Comparison of ENCODE assay signal across 14 cellular contexts in the genomic region with DNA sequence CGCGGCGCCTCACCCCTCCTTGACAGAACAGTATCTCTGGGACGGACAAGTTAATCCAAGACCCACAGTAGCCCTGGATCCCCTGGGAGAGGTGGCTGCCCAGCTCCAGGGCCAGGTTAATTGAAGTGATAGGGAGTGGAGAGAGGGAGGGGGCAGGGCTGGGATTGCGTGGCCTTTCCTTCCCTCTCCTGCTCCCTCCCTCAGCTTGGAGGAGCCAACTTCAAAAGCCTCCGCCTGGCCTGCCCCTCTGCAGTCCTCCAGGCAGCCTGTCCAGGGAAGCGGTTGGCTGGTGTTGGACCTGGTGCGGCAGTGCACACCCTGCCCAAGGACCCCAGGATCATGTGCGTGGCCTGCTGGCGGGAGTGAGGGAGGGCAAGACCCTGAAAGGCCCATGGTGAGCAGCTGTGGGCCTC. TPM values are rescaled to one million over a fixed set of nuclear protein-coding genes. Genes with fewer than 3 reads are reported as not detected.
DNase-seq lines count a peak whose midpoint lies in the region; ATAC-seq and TF ChIP-seq lines count a peak whose summit lies in the region.
"Had no signal": no experiment of that assay in that cellular context is flagged by ENCODE, and none has a peak within 500 bp of the region (broad histone marks: within the 10 kb centered on the region; RNA-seq: fewer than 3 reads in every experiment).

C20orf204 (plus strand) TSS at position 250 of the 413 bp plus-strand sequence; CDS start at position 392, 142 bp downstream.

- TF ChIP-seq POLR2A in sigmoid colon (IDR thresholded peaks at IDR 0.05): no peak

- no peak within 1 kb of the TSS for H3K27ac ChIP-seq in CD4-positive, alpha-beta T cell (ENCODE audit: low read depth, low read length)
- no peak within 1 kb of the TSS for H3K27ac ChIP-seq in sigmoid colon
- H3K27ac ChIP-seq: adrenal gland, lower lobe of right lung, tibial artery had no signal

- H3K4me3 ChIP-seq in GM12865 (ENCODE audit: low read depth, low read length): peak within 1 kb of the TSS; percentile 70
- H3K4me3 ChIP-seq in sigmoid colon: no peak within 1 kb of the TSS
- H3K4me3 ChIP-seq: adrenal gland, lower lobe of right lung, tibial artery had no signal

- no peaks in the 10 kb centered on the region for H3K27me3 Mint-ChIP-seq in CD4-positive, alpha-beta T cell
- H3K27me3 Mint-ChIP-seq in WTC11 (ENCODE audit: low read depth) (peaks cover 21% of the 10 kb centered on the region), endothelial cell (ENCODE audit: unreplicated experiment) (peaks cover 20% of the 10 kb centered on the region)

- WGBS in sigmoid colon, 2 donors: 86 to 90% methylated on average over 10 of the region's 10 CpGs

- no peak for TF ChIP-seq EP300 in sigmoid colon (IDR thresholded peaks at IDR 0.05)

- POLR2A ChIA-PET in CD4-positive, alpha-beta T cell (lab: Charles Lee): no interaction called here
- POLR2A ChIA-PET in WTC11 (lab: Charles Lee): no interaction called here

- DNase-seq in CD4-positive, alpha-beta T cell: no peak
- DNase-seq in GM12865 (ENCODE audit: low read depth) (no peak), WTC11 (ENCODE audit: low spot score) (no peak), endothelial cell (ENCODE audit: low spot score) (no peak), sigmoid colon (no peak), GOT3 (lab: John Stamatoyannopoulos, UW) (no peak), NCI-H524 treated with DMSO at 0.1 percent for 48 hours (lab: John Stamatoyannopoulos, UW) (no peak)
- DNase-seq: activated CD4-positive, alpha-beta T cell treated with anti-CD3 and anti-CD28 coated beads for 1 hour; adrenal gland; lower lobe of right lung; NCI-H1694; NCI-H526; tibial artery had no signal

- H3K36me3 ChIP-seq in sigmoid colon: peaks cover 1 to 42% (median 13%) of the 10 kb centered on the region in 4 donors

- no peak for ATAC-seq in CD4-positive, alpha-beta T cell (ENCODE audit: poor library complexity)
- ATAC-seq in WTC11 (no peak), HG03135 (IDR thresholded peaks at IDR 0.05; ENCODE audit: unreplicated experiment) (no peak)
- ATAC-seq: lower lobe of right lung had no signal

- H3K4me1 ChIP-seq in sigmoid colon: peaks cover 0 to 34% (median 30%) of the 10 kb centered on the region in 4 donors

- CTCF ChIA-PET in CD4-positive, alpha-beta T cell (lab: Charles Lee): no interaction called here
- CTCF ChIA-PET in WTC11 (lab: Charles Lee): interaction anchor here (0.7 to 6.1 kb wide), 5 partner anchors 11 to 84 kb away, joined by 3 to 51 read pairs (median 6); partner anchors contain the start of genes LKAAEAR1, PRPF6 and SAMD10

- H3K27ac Mint-ChIP-seq in CD4-positive, alpha-beta T cell: peak within 1 kb of the TSS; percentile 72
- H3K27ac Mint-ChIP-seq in WTC11 (peak within 1 kb of the TSS; percentile 91; the same call in 1 of the 2 replicates), endothelial cell (ENCODE audit: unreplicated experiment) (peak within 1 kb of the TSS; percentile 52)

- no peak for TF ChIP-seq CTCF in CD4-positive, alpha-beta T cell (IDR thresholded peaks at IDR 0.05)
- no peak for TF ChIP-seq CTCF in GM12865 (IDR thresholded peaks at IDR 0.05; ENCODE audit: insufficient read depth, low read depth, low read length, missing control alignments)
- TF ChIP-seq CTCF in WTC11 (IDR thresholded peaks at IDR 0.05): no peak
- TF ChIP-seq CTCF in endothelial cell (IDR thresholded peaks at IDR 0.05; ENCODE audit: unreplicated experiment): no peak
- TF ChIP-seq CTCF in sigmoid colon (IDR thresholded peaks at IDR 0.05): no peak

- peaks cover 25% of the 10 kb centered on the region for H3K36me3 Mint-ChIP-seq in CD4-positive, alpha-beta T cell (ENCODE audit: low read depth)
- H3K36me3 Mint-ChIP-seq in WTC11 (peaks cover 9% of the 10 kb centered on the region; the same call in 1 of the 2 replicates), endothelial cell (ENCODE audit: low read depth, unreplicated experiment) (peaks cover 4% of the 10 kb centered on the region)

- peak within 1 kb of the TSS; percentile 45 for H3K4me3 Mint-ChIP-seq in CD4-positive, alpha-beta T cell
- H3K4me3 Mint-ChIP-seq in WTC11 (no peak within 1 kb of the TSS), endothelial cell (ENCODE audit: unreplicated experiment) (no peak within 1 kb of the TSS)

- H3K9me3 ChIP-seq in CD4-positive, alpha-beta T cell (ENCODE audit: control insufficient read depth, low read length): no peaks in the 10 kb centered on the region
- H3K9me3 ChIP-seq in sigmoid colon: no peaks in the 10 kb centered on the region
- H3K9me3 ChIP-seq: adrenal gland, lower lobe of right lung, tibial artery had no signal

- no peaks in the 10 kb centered on the region for H3K27me3 ChIP-seq in CD4-positive, alpha-beta T cell (ENCODE audit: control insufficient read depth, insufficient read depth, low read length)
- peaks cover 28 to 46% (median 45%) of the 10 kb centered on the region in 3 donors for H3K27me3 ChIP-seq in sigmoid colon

- no peaks in the 10 kb centered on the region for H3K9me3 Mint-ChIP-seq in CD4-positive, alpha-beta T cell
- H3K9me3 Mint-ChIP-seq in WTC11 (no peaks in the 10 kb centered on the region), endothelial cell (ENCODE audit: unreplicated experiment) (no peaks in the 10 kb centered on the region)

- intact Hi-C loops in CD4-positive, alpha-beta T cell (cut with DNase I, micrococcal nuclease): loop anchor here in 1 of 2 experiments (10.0 kb wide), 1 partner anchor 51 kb away; the partner anchor contains the start of gene PRPF6
- intact Hi-C loops in sigmoid colon (cut with DNase I): no loop called here

- peaks cover 30% of the 10 kb centered on the region for H3K4me1 Mint-ChIP-seq in CD4-positive, alpha-beta T cell (ENCODE audit: low read depth)
- H3K4me1 Mint-ChIP-seq in WTC11: peaks cover 28% of the 10 kb centered on the region
- peaks cover 28% of the 10 kb centered on the region for H3K4me1 Mint-ChIP-seq in endothelial cell (ENCODE audit: unreplicated experiment)

TF ChIP-seq in WTC11, 78 proteins besides CTCF, POLR2A, EP300 and RAD21:
- no peak for TF ChIP-seq ZNF396 (CRISPR knock-in tag; IDR thresholded peaks at IDR 0.05; ENCODE audit: borderline replicate concordance)
- TF ChIP-seq, protein P1, sequence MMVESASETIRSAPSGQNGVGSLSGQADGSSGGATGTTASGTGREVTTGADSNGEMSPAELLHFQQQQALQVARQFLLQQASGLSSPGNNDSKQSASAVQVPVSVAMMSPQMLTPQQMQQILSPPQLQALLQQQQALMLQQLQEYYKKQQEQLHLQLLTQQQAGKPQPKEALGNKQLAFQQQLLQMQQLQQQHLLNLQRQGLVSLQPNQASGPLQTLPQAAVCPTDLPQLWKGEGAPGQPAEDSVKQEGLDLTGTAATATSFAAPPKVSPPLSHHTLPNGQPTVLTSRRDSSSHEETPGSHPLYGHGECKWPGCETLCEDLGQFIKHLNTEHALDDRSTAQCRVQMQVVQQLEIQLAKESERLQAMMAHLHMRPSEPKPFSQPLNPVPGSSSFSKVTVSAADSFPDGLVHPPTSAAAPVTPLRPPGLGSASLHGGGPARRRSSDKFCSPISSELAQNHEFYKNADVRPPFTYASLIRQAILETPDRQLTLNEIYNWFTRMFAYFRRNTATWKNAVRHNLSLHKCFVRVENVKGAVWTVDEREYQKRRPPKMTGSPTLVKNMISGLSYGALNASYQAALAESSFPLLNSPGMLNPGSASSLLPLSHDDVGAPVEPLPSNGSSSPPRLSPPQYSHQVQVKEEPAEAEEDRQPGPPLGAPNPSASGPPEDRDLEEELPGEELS (CRISPR knock-in tag; IDR thresholded peaks at IDR 0.05): no peak
- TF ChIP-seq, protein P2, sequence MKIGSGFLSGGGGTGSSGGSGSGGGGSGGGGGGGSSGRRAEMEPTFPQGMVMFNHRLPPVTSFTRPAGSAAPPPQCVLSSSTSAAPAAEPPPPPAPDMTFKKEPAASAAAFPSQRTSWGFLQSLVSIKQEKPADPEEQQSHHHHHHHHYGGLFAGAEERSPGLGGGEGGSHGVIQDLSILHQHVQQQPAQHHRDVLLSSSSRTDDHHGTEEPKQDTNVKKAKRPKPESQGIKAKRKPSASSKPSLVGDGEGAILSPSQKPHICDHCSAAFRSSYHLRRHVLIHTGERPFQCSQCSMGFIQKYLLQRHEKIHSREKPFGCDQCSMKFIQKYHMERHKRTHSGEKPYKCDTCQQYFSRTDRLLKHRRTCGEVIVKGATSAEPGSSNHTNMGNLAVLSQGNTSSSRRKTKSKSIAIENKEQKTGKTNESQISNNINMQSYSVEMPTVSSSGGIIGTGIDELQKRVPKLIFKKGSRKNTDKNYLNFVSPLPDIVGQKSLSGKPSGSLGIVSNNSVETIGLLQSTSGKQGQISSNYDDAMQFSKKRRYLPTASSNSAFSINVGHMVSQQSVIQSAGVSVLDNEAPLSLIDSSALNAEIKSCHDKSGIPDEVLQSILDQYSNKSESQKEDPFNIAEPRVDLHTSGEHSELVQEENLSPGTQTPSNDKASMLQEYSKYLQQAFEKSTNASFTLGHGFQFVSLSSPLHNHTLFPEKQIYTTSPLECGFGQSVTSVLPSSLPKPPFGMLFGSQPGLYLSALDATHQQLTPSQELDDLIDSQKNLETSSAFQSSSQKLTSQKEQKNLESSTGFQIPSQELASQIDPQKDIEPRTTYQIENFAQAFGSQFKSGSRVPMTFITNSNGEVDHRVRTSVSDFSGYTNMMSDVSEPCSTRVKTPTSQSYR (CRISPR knock-in tag; IDR thresholded peaks at IDR 0.05): peak; percentile 73; the same call in 1 of the 2 replicates
- TF ChIP-seq KAT7 (CRISPR knock-in tag; IDR thresholded peaks at IDR 0.05; ENCODE audit: borderline replicate concordance): no peak
- peak; percentile 69 for TF ChIP-seq TP53 (CRISPR knock-in tag; IDR thresholded peaks at IDR 0.05)
- peak; percentile 92 for TF ChIP-seq GABPB1 (CRISPR knock-in tag; IDR thresholded peaks at IDR 0.05)

RNA-seq across cellular contexts. Expression of gene C20orf204, which starts in this region (rescaled TPM):
- 1 to 10 TPM; 6.1 to 6.4 TPM for total RNA-seq in CD4-positive, alpha-beta T cell
- total RNA-seq in WTC11 (2021): 1.6 to 2.4 TPM (median 2.1 TPM) in 3 replicates
- 14.2 TPM for total RNA-seq in endothelial cell (ENCODE audit: unreplicated experiment)
- 1 to 10 TPM in 1 of 4 donors, under 1 TPM in 3; under 0.01 to 1.1 (median 0.37) TPM for total RNA-seq in sigmoid colon
- polyA plus RNA-seq in sigmoid colon: 1 to 10 TPM in 1 of 3 donors, not detected in 2; 1.7 TPM
